Comparison of ENCODE assay signal across 9 cellular contexts in genomic region chr3:50155891-50156290, GRCh38. TPM values are rescaled to one million over a fixed set of nuclear protein-coding genes. Genes with fewer than 3 reads are reported as not detected.
DNase-seq lines count a peak whose midpoint lies in the region; ATAC-seq and TF ChIP-seq lines count a peak whose summit lies in the region.
"Had no signal": no experiment of that assay in that cellular context is flagged by ENCODE, and none has a peak within 500 bp of the region (broad histone marks: within the 10 kb centered on the region; RNA-seq: fewer than 3 reads in every experiment).

No MANE protein-coding gene starts in this region.

- 11 to 12% methylated on average over 12 to 13 of the region's 13 CpGs for WGBS in mesodermal cell (ENCODE audit: insufficient coverage in 2 of 2), 2 experiments
- WGBS in urinary bladder, result 42% methylated on average over 13 of the region's 13 CpGs

- peaks cover 18% of the 10 kb centered on the region for H3K27me3 Mint-ChIP-seq in activated naive CD4-positive, alpha-beta T cell treated with anti-CD3 and anti-CD28 coated beads, Interleukin-2, amount 50 U/mL, for 24 hours

- ATAC-seq in activated naive CD4-positive, alpha-beta T cell treated with anti-CD3 and anti-CD28 coated beads, Interleukin-2, amount 50 U/mL, for 72 hours, result no peak

- no peak for DNase-seq in activated naive CD4-positive, alpha-beta T cell treated with anti-CD3 and anti-CD28 coated beads, Interleukin-2, amount 50 U/mL, for 72 hours (ENCODE audit: low spot score in 2 of 2)
- DNase-seq in breast epithelium (ENCODE audit: low spot score in 2 of 2), result no peak
- no peak for DNase-seq in GM13976 (ENCODE audit: low spot score)
- no peak for DNase-seq in medulla oblongata (ENCODE audit: extremely low spot score)
- DNase-seq in DMS153 (lab: John Stamatoyannopoulos, UW), result no peak
- DNase-seq: activated CD4-positive, alpha-beta T cell treated with anti-CD3 and anti-CD28 coated beads, Interleukin-2, amount 50 U/mL, for 4 hours had no signal

- peaks cover 13 to 21% of the 10 kb centered on the region in 2 donors for H3K4me1 ChIP-seq in breast epithelium
- H3K4me1 ChIP-seq in mesodermal cell (ENCODE audit: control insufficient read depth, insufficient read depth, low read length, poor library complexity, severe bottlenecking), result peaks cover 42% of the 10 kb centered on the region
- H3K4me1 ChIP-seq in urinary bladder (ENCODE audit: insufficient read depth), result no peaks in the 10 kb centered on the region

- intact Hi-C loops in breast epithelium (cut with DNase I; ENCODE audit: low total_unique reads), result no loop called here

- no peaks in the 10 kb centered on the region for H3K27me3 ChIP-seq in breast epithelium

- H3K27ac Mint-ChIP-seq in activated naive CD4-positive, alpha-beta T cell treated with anti-CD3 and anti-CD28 coated beads, Interleukin-2, amount 50 U/mL, for 24 hours, result no peak overlapping the region
- no peak overlapping the region for H3K27ac Mint-ChIP-seq in activated naive CD4-positive, alpha-beta T cell treated with anti-CD3 and anti-CD28 coated beads, Interleukin-2, amount 50 U/mL, for 72 hours

- no peaks in the 10 kb centered on the region for H3K9me3 Mint-ChIP-seq in activated naive CD4-positive, alpha-beta T cell treated with anti-CD3 and anti-CD28 coated beads, Interleukin-2, amount 50 U/mL, for 24 hours
- no peaks in the 10 kb centered on the region for H3K9me3 Mint-ChIP-seq in activated naive CD4-positive, alpha-beta T cell treated with anti-CD3 and anti-CD28 coated beads, Interleukin-2, amount 50 U/mL, for 72 hours

- peak overlapping the region; percentile 86 for H3K4me3 Mint-ChIP-seq in activated naive CD4-positive, alpha-beta T cell treated with anti-CD3 and anti-CD28 coated beads, Interleukin-2, amount 50 U/mL, for 24 hours

- peak overlapping the region; percentile 78 to 90 for H3K27ac ChIP-seq in breast epithelium
- H3K27ac ChIP-seq in mesodermal cell (ENCODE audit: low read depth, low read length, severe bottlenecking), result no peak overlapping the region
- no peak overlapping the region for H3K27ac ChIP-seq in urinary bladder (ENCODE audit: low read depth)

- TF ChIP-seq CTCF in breast epithelium (IDR thresholded peaks at IDR 0.05) (no peak), GM13976 (IDR thresholded peaks at IDR 0.05; ENCODE audit: borderline replicate concordance, control extremely low read depth, extremely low read depth, insufficient read depth, missing control alignments) (no peak)

- H3K4me3 ChIP-seq in breast epithelium, result peak overlapping the region; percentile 47 to 89 (median 66)
- peak overlapping the region; percentile 47 for H3K4me3 ChIP-seq in mesodermal cell (ENCODE audit: extremely low read depth, insufficient read depth, low read length, poor library complexity, severe bottlenecking)
- peak overlapping the region; percentile 60 for H3K4me3 ChIP-seq in urinary bladder (ENCODE audit: low read depth, low read length)

- in situ Hi-C loops in GM13976 (cut with MboI; ENCODE audit: low sequenced_read_pairs, unreplicated experiment), result no loop called here

- peaks cover 12% of the 10 kb centered on the region for H3K4me1 Mint-ChIP-seq in activated naive CD4-positive, alpha-beta T cell treated with anti-CD3 and anti-CD28 coated beads, Interleukin-2, amount 50 U/mL, for 24 hours

- H3K9me3 ChIP-seq in breast epithelium (no peaks in the 10 kb centered on the region), mesodermal cell (ENCODE audit: control insufficient read depth, low read length) (no peaks in the 10 kb centered on the region)

- no peaks in the 10 kb centered on the region for H3K36me3 ChIP-seq in breast epithelium
- H3K36me3 ChIP-seq in mesodermal cell (ENCODE audit: control insufficient read depth, insufficient read depth, low read length), result no peaks in the 10 kb centered on the region
- no peaks in the 10 kb centered on the region for H3K36me3 ChIP-seq in urinary bladder (ENCODE audit: insufficient read depth)

- no peaks in the 10 kb centered on the region for H3K36me3 Mint-ChIP-seq in activated naive CD4-positive, alpha-beta T cell treated with anti-CD3 and anti-CD28 coated beads, Interleukin-2, amount 50 U/mL, for 24 hours
- no peaks in the 10 kb centered on the region for H3K36me3 Mint-ChIP-seq in activated naive CD4-positive, alpha-beta T cell treated with anti-CD3 and anti-CD28 coated beads, Interleukin-2, amount 50 U/mL, for 72 hours

- TF ChIP-seq POLR2A in breast epithelium (IDR thresholded peaks at IDR 0.05), result no peak

RNA-seq across cellular contexts. Expression of gene SEMA3F, which starts 0.8 kb away (rescaled TPM):
- total RNA-seq in activated naive CD4-positive, alpha-beta T cell treated with anti-CD3 and anti-CD28 coated beads, Interleukin-2, amount 50 U/mL, for 72 hours, result under 1 TPM; 0.32 to 0.54 TPM
- total RNA-seq in breast epithelium (10 to 100 TPM in 2 of 3 donors, 1 to 10 TPM in 1; 7.7 to 49.8 (median 26.9) TPM), urinary bladder (10.8 TPM)
- polyA plus RNA-seq in mesodermal cell (2013, experiment 1 of 2), result 36.6 TPM
- polyA plus RNA-seq in mesodermal cell (2013, experiment 2 of 2), result 29.9 TPM
- 35.1 TPM for polyA plus RNA-seq in urinary bladder

RNA-seq across cellular contexts. Expression of gene GNAT1, which starts 35.5 kb away (rescaled TPM):
- total RNA-seq in activated naive CD4-positive, alpha-beta T cell treated with anti-CD3 and anti-CD28 coated beads, Interleukin-2, amount 50 U/mL, for 72 hours, result not detected
- total RNA-seq in breast epithelium (not detected), urinary bladder (not detected)
- not detected for polyA plus RNA-seq in mesodermal cell (2013, experiment 1 of 2)
- not detected for polyA plus RNA-seq in mesodermal cell (2013, experiment 2 of 2)
- polyA plus RNA-seq in urinary bladder, result not detected

RNA-seq across cellular contexts. Expression of gene SLC38A3, which starts 49.2 kb away (rescaled TPM):
- total RNA-seq in activated naive CD4-positive, alpha-beta T cell treated with anti-CD3 and anti-CD28 coated beads, Interleukin-2, amount 50 U/mL, for 72 hours, result not detected
- total RNA-seq in breast epithelium, result 1 to 10 TPM in 1 of 3 donors, under 1 TPM in 1, not detected in 1; 0.98 to 2.5 TPM
- polyA plus RNA-seq in mesodermal cell (2013, experiment 1 of 2), result 2.5 TPM
- polyA plus RNA-seq in mesodermal cell (2013, experiment 2 of 2), result 1.4 TPM
- total RNA-seq in urinary bladder, result 0.63 TPM
- polyA plus RNA-seq in urinary bladder, result 0.14 TPM

Comparison
In these comparisons a context has a peak if more than half of its experiments do, and no peak if none do; other contexts are left out.
1. H3K27ac ChIP-seq: peak in breast epithelium (2 of 2); none in mesodermal cell (single experiment) and urinary bladder (single experiment).
2. Peak in every context shown above with its lines, with median percentiles within 50 percentile points of each other: H3K4me3 ChIP-seq.